29 cellular contexts compared by ENCODE assay signal in genomic region chr1:163278602-163279001, GRCh38.
"Had no signal": no experiment of that assay in that cellular context is flagged by ENCODE, and none has a peak within 500 bp of the region (broad histone marks: within the 10 kb centered on the region; RNA-seq: fewer than 3 reads in every experiment).

No MANE protein-coding gene starts in this region.

- H3K36me3 ChIP-seq: suprapubic skin, thoracic aorta, thyroid gland, tibial artery, transverse colon, upper lobe of left lung, upper lobe of right lung, uterus, vagina had no signal

- FAIRE-seq: urothelium cell line had no signal

- H3K4me1 ChIP-seq: stomach, suprapubic skin, testis, thyroid gland, tibial nerve, transverse colon, upper lobe of left lung, upper lobe of right lung, uterus, vagina had no signal

- H3K4me3 Mint-ChIP-seq: stimulated activated effector memory CD8-positive, alpha-beta T cell treated with anti-CD3 and anti-CD28 coated beads, Interleukin-12 subunit alpha, Interleukin-12 subunit beta, amount 100 ng/mL, for 72 hours; stimulated activated memory B cell treated with anti-CD40 and anti-IgM and Interleukin-4, amounts not matched to agents 10 μg/mL and 1 μg/mL and 100 μg/mL, for 72 hours; stimulated activated naive B cell treated with anti-CD40 and anti-IgM and Interleukin-4, amounts not matched to agents 10 μg/mL and 1 μg/mL and 100 μg/mL, for 72 hours; stimulated activated naive CD8-positive, alpha-beta T cell treated with anti-CD3 and anti-CD28 coated beads, Interleukin-15, amount 100 ng/mL, for 72 hours; stimulated activated naive CD8-positive, alpha-beta T cell treated with anti-CD3 and anti-CD28 coated beads, Interleukin-15, Interleukin-2, amounts not matched to agents 100 ng/mL and 50 ng/mL, for 24 hours; type B pancreatic cell had no signal

- H3K4me1 Mint-ChIP-seq: stimulated activated effector memory CD8-positive, alpha-beta T cell treated with anti-CD3 and anti-CD28 coated beads, Interleukin-12 subunit alpha, Interleukin-12 subunit beta, amount 100 ng/mL, for 72 hours; stimulated activated memory B cell treated with anti-CD40 and anti-IgM and Interleukin-4, amounts not matched to agents 10 μg/mL and 1 μg/mL and 100 μg/mL, for 72 hours; stimulated activated naive B cell treated with anti-CD40 and anti-IgM and Interleukin-4, amounts not matched to agents 10 μg/mL and 1 μg/mL and 100 μg/mL, for 72 hours; stimulated activated naive CD8-positive, alpha-beta T cell treated with anti-CD3 and anti-CD28 coated beads, Interleukin-15, amount 100 ng/mL, for 72 hours had no signal

- ATAC-seq: stimulated activated effector memory CD8-positive, alpha-beta T cell treated with anti-CD3 and anti-CD28 coated beads, Interleukin-12 subunit alpha, Interleukin-12 subunit beta, amount 100 ng/mL, for 72 hours; stimulated activated memory B cell treated with anti-CD40 and anti-IgM and Interleukin-4, amounts not matched to agents 10 μg/mL and 1 μg/mL and 100 μg/mL, for 72 hours; stimulated activated naive B cell treated with anti-CD40 and anti-IgM and Interleukin-4, amounts not matched to agents 10 μg/mL and 1 μg/mL and 100 μg/mL, for 72 hours; stimulated activated naive CD8-positive, alpha-beta T cell treated with anti-CD3 and anti-CD28 coated beads, Interleukin-15, amount 100 ng/mL, for 72 hours; stimulated activated naive CD8-positive, alpha-beta T cell treated with anti-CD3 and anti-CD28 coated beads, Interleukin-15, Interleukin-2, amounts not matched to agents 100 U/mL and 50 U/mL, for 24 hours; upper lobe of right lung had no signal

- H3K27me3 ChIP-seq: stomach, suprapubic skin, testis, thyroid gland, tibial artery, tibial nerve, transverse colon, upper lobe of left lung, upper lobe of right lung, uterus, vagina had no signal

- H3K9me3 ChIP-seq: suprapubic skin, testis, thyroid gland, upper lobe of right lung had no signal

- H3K36me3 Mint-ChIP-seq: stimulated activated effector memory CD8-positive, alpha-beta T cell treated with anti-CD3 and anti-CD28 coated beads, Interleukin-12 subunit alpha, Interleukin-12 subunit beta, amount 100 ng/mL, for 72 hours; type B pancreatic cell had no signal

- H3K27ac Mint-ChIP-seq: stimulated activated effector memory CD8-positive, alpha-beta T cell treated with anti-CD3 and anti-CD28 coated beads, Interleukin-12 subunit alpha, Interleukin-12 subunit beta, amount 100 ng/mL, for 72 hours; stimulated activated memory B cell treated with anti-CD40 and anti-IgM and Interleukin-4, amounts not matched to agents 10 μg/mL and 1 μg/mL and 100 μg/mL, for 72 hours; stimulated activated naive B cell treated with anti-CD40 and anti-IgM and Interleukin-4, amounts not matched to agents 10 μg/mL and 1 μg/mL and 100 μg/mL, for 72 hours; stimulated activated naive CD8-positive, alpha-beta T cell treated with anti-CD3 and anti-CD28 coated beads, Interleukin-15, amount 100 ng/mL, for 72 hours; stimulated activated naive CD8-positive, alpha-beta T cell treated with anti-CD3 and anti-CD28 coated beads, Interleukin-15, Interleukin-2, amounts not matched to agents 100 ng/mL and 50 ng/mL, for 24 hours; type B pancreatic cell had no signal

- H3K27ac ChIP-seq: stomach, suprapubic skin, testis, thoracic aorta, thyroid gland, tibial artery, tibial nerve, transverse colon, upper lobe of left lung, upper lobe of right lung, uterus, vagina had no signal

- H3K4me3 ChIP-seq: stomach, suprapubic skin, testis, thoracic aorta, thyroid gland, tibial artery, tibial nerve, transverse colon, upper lobe of left lung, upper lobe of right lung, uterus, vagina had no signal

- H3K27me3 Mint-ChIP-seq: stimulated activated memory B cell treated with anti-CD40 and anti-IgM and Interleukin-4, amounts not matched to agents 10 μg/mL and 1 μg/mL and 100 μg/mL, for 72 hours; stimulated activated naive B cell treated with anti-CD40 and anti-IgM and Interleukin-4, amounts not matched to agents 10 μg/mL and 1 μg/mL and 100 μg/mL, for 72 hours; stimulated activated naive CD8-positive, alpha-beta T cell treated with anti-CD3 and anti-CD28 coated beads, Interleukin-15, amount 100 ng/mL, for 72 hours; stimulated activated naive CD8-positive, alpha-beta T cell treated with anti-CD3 and anti-CD28 coated beads, Interleukin-15, Interleukin-2, amounts not matched to agents 100 ng/mL and 50 ng/mL, for 24 hours; type B pancreatic cell had no signal

- DNase-seq: stimulated activated CD4-positive, alpha-beta T cell treated with anti-CD3 and anti-CD28 coated beads, Interleukin-2, amount 100 ng/mL, for 48 hours; stimulated activated CD4-positive, alpha-beta T cell treated with anti-CD3 and anti-CD28 coated beads, Interleukin-4, amount 100 ng/mL, for 1 hour; stimulated activated CD4-positive, alpha-beta T cell treated with anti-CD3 and anti-CD28 coated beads, Interleukin-4, amount 100 ng/mL, for 24 hours; stimulated activated CD4-positive, alpha-beta T cell treated with anti-CD3 and anti-CD28 coated beads, Interleukin-4, amount 100 ng/mL, for 4 hours; stimulated activated CD8-positive, alpha-beta memory T cell treated with anti-CD3 and anti-CD28 coated beads, Interleukin-4, amount 100 ng/mL, for 48 hours; stimulated activated naive B cell treated with anti-CD40 and anti-IgM and Interleukin-4, amounts not matched to agents 10 μg/mL and 1 μg/mL and 100 μg/mL, for 72 hours; stimulated activated naive CD4-positive, alpha-beta T cell; stimulated activated naive CD4-positive, alpha-beta T cell treated with Interleukin-2 at 50 U/mL for 16 hours; stimulated activated naive CD8-positive, alpha-beta T cell treated with anti-CD3 and anti-CD28 coated beads, Interleukin-15, amount 100 ng/mL, for 72 hours; stimulated activated naive CD8-positive, alpha-beta T cell treated with anti-CD3 and anti-CD28 coated beads, Interleukin-15, Interleukin-2, amounts not matched to agents 100 U/mL and 50 U/mL, for 24 hours; stomach; substantia nigra; testis; thyroid gland; tibial artery; transverse colon; trophoblast cell; upper lobe of left lung; upper lobe of right lung; uterus had no signal
